8 cellular contexts compared by ENCODE assay signal in the genomic region with DNA sequence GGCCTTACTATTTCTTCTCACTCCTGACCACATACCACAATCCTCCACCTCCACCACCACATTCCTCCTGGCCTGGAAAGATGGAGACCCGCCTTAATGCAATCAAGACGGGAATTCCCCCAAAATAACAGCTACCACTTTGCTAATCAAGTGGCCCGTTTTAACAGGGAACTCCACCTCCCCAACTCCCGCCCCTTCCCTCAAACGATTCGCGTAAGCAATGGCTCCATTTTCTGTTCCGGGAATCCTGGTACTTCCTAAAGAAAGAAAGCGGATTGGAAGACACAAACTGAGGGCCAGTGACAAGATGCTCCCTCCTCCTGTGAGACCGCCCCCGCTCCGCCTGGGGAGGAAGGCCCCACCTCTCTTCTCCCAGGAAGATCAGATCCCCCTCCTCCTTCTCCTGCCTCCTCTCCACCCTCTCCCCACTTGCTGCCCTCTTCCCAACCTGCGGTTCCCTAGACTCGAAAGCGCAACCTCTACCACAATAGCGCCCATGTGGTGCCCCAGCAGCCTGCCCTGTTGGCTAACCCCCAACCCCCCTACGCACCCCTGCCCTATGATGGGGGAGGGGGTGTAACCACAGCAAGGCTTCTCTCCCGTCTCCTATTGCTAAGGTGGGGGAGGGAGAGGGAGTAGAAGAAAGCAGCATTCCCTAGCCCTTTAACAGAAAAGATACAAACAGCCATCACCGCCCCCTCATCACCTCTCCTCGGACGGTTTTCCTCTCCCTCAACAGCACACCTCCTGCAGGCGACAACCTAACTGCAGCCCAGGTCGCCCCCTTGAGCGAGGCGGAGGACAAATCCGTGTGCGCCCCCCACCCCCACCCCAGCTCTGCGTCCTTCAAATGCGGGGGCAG. TPM values are rescaled to one million over a fixed set of nuclear protein-coding genes. Genes with fewer than 3 reads are reported as not detected.
DNase-seq lines count a peak whose midpoint lies in the region; ATAC-seq and TF ChIP-seq lines count a peak whose summit lies in the region.

No MANE protein-coding gene starts in this region.

- peak; percentile 58 for DNase-seq in activated CD4-positive, alpha-beta T cell treated with anti-CD3 and anti-CD28 coated beads for 36 hours
- no peak for DNase-seq in activated CD4-positive, alpha-beta T cell treated with anti-CD3 and anti-CD28 coated beads, Interleukin-2, amount 50 U/mL, for 4 hours
- DNase-seq in NCI-H446 (lab: John Stamatoyannopoulos, UW) (peak; percentile 90 to 92), fibroblast of villous mesenchyme (ENCODE audit: low read depth) (peak; percentile 98), naive B cell (no peak), uterus (peak; percentile 82 to 83)
- peak; percentile 13 for DNase-seq in activated T-helper 1 cell treated with anti-CD3 and anti-CD28 coated beads, Interleukin-12 subunit alpha, Interleukin-12 subunit beta, Interleukin-2, Interleukin-4 antibody, amounts not matched to agents 30 ng/mL and 10 ng/mL and 1 ng/mL, durations not matched to agents 14 hours and 24 hours and 36 hours (ENCODE audit: low spot score)

- POLR2A ChIA-PET in activated CD4-positive, alpha-beta T cell treated with anti-CD3 and anti-CD28 coated beads for 36 hours (lab: Charles Lee) = interaction anchor here (0.5 to 1.4 kb wide), 7 partner anchors 26 to 274 kb away, joined by 3 to 5 read pairs (median 3); partner anchors contain the start of genes FKBP11, KANSL2 and TUBA1A

- CTCF ChIA-PET in activated CD4-positive, alpha-beta T cell treated with anti-CD3 and anti-CD28 coated beads for 36 hours (lab: Charles Lee) = interaction anchor here (0.9 to 4.5 kb wide), 13 partner anchors 12 to 160 kb away, joined by 3 to 20 read pairs (median 4); partner anchors contain the start of genes DDX23 and WNT1

- peaks cover 20% of the 10 kb centered on the region for H3K36me3 Mint-ChIP-seq in activated CD4-positive, alpha-beta T cell treated with anti-CD3 and anti-CD28 coated beads for 36 hours (ENCODE audit: low read depth)
- H3K36me3 Mint-ChIP-seq in activated T-helper 1 cell treated with anti-CD3 and anti-CD28 coated beads, Interleukin-12 subunit alpha, Interleukin-12 subunit beta, Interleukin-2, Interleukin-4 antibody, amounts not matched to agents 30 ng/mL and 10 ng/mL and 1 ng/mL, durations not matched to agents 14 hours and 24 hours and 36 hours (ENCODE audit: low read depth) = peaks cover 25% of the 10 kb centered on the region
- H3K36me3 Mint-ChIP-seq in naive B cell = no peaks in the 10 kb centered on the region

- H3K27me3 ChIP-seq in uterus = no peaks in the 10 kb centered on the region

- H3K9me3 ChIP-seq in uterus = no peaks in the 10 kb centered on the region

- no peaks in the 10 kb centered on the region for H3K27me3 Mint-ChIP-seq in activated CD4-positive, alpha-beta T cell treated with anti-CD3 and anti-CD28 coated beads for 36 hours
- H3K27me3 Mint-ChIP-seq in activated T-helper 1 cell treated with anti-CD3 and anti-CD28 coated beads, Interleukin-12 subunit alpha, Interleukin-12 subunit beta, Interleukin-2, Interleukin-4 antibody, amounts not matched to agents 30 ng/mL and 10 ng/mL and 1 ng/mL, durations not matched to agents 14 hours and 24 hours and 36 hours (ENCODE audit: insufficient read depth) = peaks cover 25% of the 10 kb centered on the region
- peaks cover 4 to 16% (median 11%) of the 10 kb centered on the region in 3 donors for H3K27me3 Mint-ChIP-seq in naive B cell

- peak overlapping the region; percentile 74 for H3K27ac Mint-ChIP-seq in activated CD4-positive, alpha-beta T cell treated with anti-CD3 and anti-CD28 coated beads for 36 hours
- peak overlapping the region; percentile 94 for H3K27ac Mint-ChIP-seq in activated T-helper 1 cell treated with anti-CD3 and anti-CD28 coated beads, Interleukin-12 subunit alpha, Interleukin-12 subunit beta, Interleukin-2, Interleukin-4 antibody, amounts not matched to agents 30 ng/mL and 10 ng/mL and 1 ng/mL, durations not matched to agents 14 hours and 24 hours and 36 hours
- peak overlapping the region; percentile 81 to 93 (median 88) for H3K27ac Mint-ChIP-seq in naive B cell

- H3K4me3 Mint-ChIP-seq in activated CD4-positive, alpha-beta T cell treated with anti-CD3 and anti-CD28 coated beads for 36 hours = peak overlapping the region; percentile 92
- peak overlapping the region; percentile 94 for H3K4me3 Mint-ChIP-seq in activated T-helper 1 cell treated with anti-CD3 and anti-CD28 coated beads, Interleukin-12 subunit alpha, Interleukin-12 subunit beta, Interleukin-2, Interleukin-4 antibody, amounts not matched to agents 30 ng/mL and 10 ng/mL and 1 ng/mL, durations not matched to agents 14 hours and 24 hours and 36 hours
- peak overlapping the region; percentile 94 to 99 (median 96) for H3K4me3 Mint-ChIP-seq in naive B cell

- H3K9me3 Mint-ChIP-seq in activated CD4-positive, alpha-beta T cell treated with anti-CD3 and anti-CD28 coated beads for 36 hours (ENCODE audit: low read depth) = no peaks in the 10 kb centered on the region
- H3K9me3 Mint-ChIP-seq in activated T-helper 1 cell treated with anti-CD3 and anti-CD28 coated beads, Interleukin-12 subunit alpha, Interleukin-12 subunit beta, Interleukin-2, Interleukin-4 antibody, amounts not matched to agents 30 ng/mL and 10 ng/mL and 1 ng/mL, durations not matched to agents 14 hours and 24 hours and 36 hours = no peaks in the 10 kb centered on the region
- no peaks in the 10 kb centered on the region for H3K9me3 Mint-ChIP-seq in naive B cell

- TF ChIP-seq POLR2A in uterus (IDR thresholded peaks at IDR 0.05) = peak; percentile 4 to 28

- ATAC-seq in activated CD4-positive, alpha-beta T cell treated with anti-CD3 and anti-CD28 coated beads for 36 hours = peak; percentile 21
- ATAC-seq in HG02973 (IDR thresholded peaks at IDR 0.05; ENCODE audit: unreplicated experiment) (peak; percentile 17), naive B cell (ENCODE audit: low read depth in 2 of 2) (peak; percentile 15)

- H3K4me3 ChIP-seq in fibroblast of villous mesenchyme (ENCODE audit: low read depth, low read length) (peak overlapping the region; percentile 99), uterus (peak overlapping the region; percentile 77 to 87)

- H3K4me1 ChIP-seq in uterus = no peaks in the 10 kb centered on the region

- peaks cover 23% of the 10 kb centered on the region for H3K4me1 Mint-ChIP-seq in activated CD4-positive, alpha-beta T cell treated with anti-CD3 and anti-CD28 coated beads for 36 hours
- peaks cover 46% of the 10 kb centered on the region for H3K4me1 Mint-ChIP-seq in activated T-helper 1 cell treated with anti-CD3 and anti-CD28 coated beads, Interleukin-12 subunit alpha, Interleukin-12 subunit beta, Interleukin-2, Interleukin-4 antibody, amounts not matched to agents 30 ng/mL and 10 ng/mL and 1 ng/mL, durations not matched to agents 14 hours and 24 hours and 36 hours (ENCODE audit: low read depth)
- H3K4me1 Mint-ChIP-seq in naive B cell = peaks cover 42 to 57% (median 45%) of the 10 kb centered on the region in 3 donors

- TF ChIP-seq CTCF in fibroblast of villous mesenchyme (IDR thresholded peaks at IDR 0.05; ENCODE audit: insufficient read depth, low read depth, low read length) (no peak), uterus (IDR thresholded peaks at IDR 0.05) (peak in 1 of 4 experiments; percentile 11)

- intact Hi-C loops in activated CD4-positive, alpha-beta T cell treated with anti-CD3 and anti-CD28 coated beads for 36 hours (cut with DNase I, micrococcal nuclease) = loop anchor here (1.0 to 5.0 kb wide), 12 partner anchors 21 to 799 kb away; partner anchors contain the start of genes ASB8 (in 1 of the 2), CCNT1 (in 1 of the 2), DDX23 (in 1 of the 2) and FKBP11 (in 1 of the 2)
- intact Hi-C loops in activated T-helper 1 cell treated with anti-CD3 and anti-CD28 coated beads, Interleukin-12 subunit alpha, Interleukin-12 subunit beta, Interleukin-2, Interleukin-4 antibody, amounts not matched to agents 30 ng/mL and 10 ng/mL and 1 ng/mL, durations not matched to agents 14 hours and 24 hours and 36 hours (cut with micrococcal nuclease) = loop anchor here (1.0 kb wide), 6 partner anchors 21 to 175 kb away; partner anchors contain the start of genes DDX23, PRKAG1 and TUBA1B
- intact Hi-C loops in uterus (cut with DNase I; ENCODE audit: low total_unique reads) = no loop called here

- peak overlapping the region; percentile 67 to 77 for H3K27ac ChIP-seq in uterus

- H3K36me3 ChIP-seq in uterus = no peaks in the 10 kb centered on the region

RNA-seq across cellular contexts. Expression of gene ARF3, which starts 0.8 kb away (rescaled TPM):
- total RNA-seq in activated CD4-positive, alpha-beta T cell treated with anti-CD3 and anti-CD28 coated beads for 36 hours = 10 to 100 TPM; 84.7 to 96.1 TPM
- 116 and 117 TPM in 2 replicates for total RNA-seq in activated T-helper 1 cell treated with anti-CD3 and anti-CD28 coated beads, Interleukin-12 subunit alpha, Interleukin-12 subunit beta, Interleukin-2, Interleukin-4 antibody, amounts not matched to agents 30 ng/mL and 10 ng/mL and 1 ng/mL, durations not matched to agents 14 hours and 24 hours and 36 hours
- total RNA-seq in fibroblast of villous mesenchyme (49.3 and 68.2 TPM in 2 replicates), uterus (100 to 1,000 TPM in 1 of 4 donors, 10 to 100 TPM in 2, 1 to 10 TPM in 1; 6.9 to 117 (median 29.7) TPM)
- polyA plus RNA-seq in naive B cell (ENCODE audit: low read depth in 6 of 6) = 10 to 100 TPM; 21.7 to 40.3 (median 25.8) TPM

RNA-seq across cellular contexts. Expression of gene WNT10B, which starts 15.0 kb away (rescaled TPM):
- under 1 TPM; 0.16 to 0.18 TPM for total RNA-seq in activated CD4-positive, alpha-beta T cell treated with anti-CD3 and anti-CD28 coated beads for 36 hours
- total RNA-seq in activated T-helper 1 cell treated with anti-CD3 and anti-CD28 coated beads, Interleukin-12 subunit alpha, Interleukin-12 subunit beta, Interleukin-2, Interleukin-4 antibody, amounts not matched to agents 30 ng/mL and 10 ng/mL and 1 ng/mL, durations not matched to agents 14 hours and 24 hours and 36 hours = 0.13 and 0.37 TPM in 2 replicates
- not detected in 2 replicates for total RNA-seq in fibroblast of villous mesenchyme
- polyA plus RNA-seq in naive B cell (ENCODE audit: low read depth in 6 of 6) = not detected
- under 1 TPM in 1 of 4 donors, not detected in 3; 0.35 TPM for total RNA-seq in uterus

RNA-seq across cellular contexts. Expression of gene WNT1, which starts 21.6 kb away (rescaled TPM):
- total RNA-seq in activated CD4-positive, alpha-beta T cell treated with anti-CD3 and anti-CD28 coated beads for 36 hours = not detected
- 0.21 and 0.24 TPM in 2 replicates for total RNA-seq in activated T-helper 1 cell treated with anti-CD3 and anti-CD28 coated beads, Interleukin-12 subunit alpha, Interleukin-12 subunit beta, Interleukin-2, Interleukin-4 antibody, amounts not matched to agents 30 ng/mL and 10 ng/mL and 1 ng/mL, durations not matched to agents 14 hours and 24 hours and 36 hours
- total RNA-seq in fibroblast of villous mesenchyme = not detected in 2 replicates
- polyA plus RNA-seq in naive B cell (ENCODE audit: low read depth in 6 of 6) = under 1 TPM in 1 of 6 donors, not detected in 5; 0.23 TPM
- total RNA-seq in uterus = not detected

RNA-seq across cellular contexts. Expression of gene FKBP11, which starts 31.2 kb away (rescaled TPM):
- 10 to 100 TPM; 56.8 to 63.8 TPM for total RNA-seq in activated CD4-positive, alpha-beta T cell treated with anti-CD3 and anti-CD28 coated beads for 36 hours
- total RNA-seq in activated T-helper 1 cell treated with anti-CD3 and anti-CD28 coated beads, Interleukin-12 subunit alpha, Interleukin-12 subunit beta, Interleukin-2, Interleukin-4 antibody, amounts not matched to agents 30 ng/mL and 10 ng/mL and 1 ng/mL, durations not matched to agents 14 hours and 24 hours and 36 hours = 62.7 and 67.9 TPM in 2 replicates
- total RNA-seq in fibroblast of villous mesenchyme = 21.9 and 25.5 TPM in 2 replicates
- 10 to 100 TPM; 29.3 to 35.6 (median 32.7) TPM for polyA plus RNA-seq in naive B cell (ENCODE audit: low read depth in 6 of 6)
- 10 to 100 TPM in 1 of 4 donors, 1 to 10 TPM in 3; 1.2 to 22.0 (median 5.5) TPM for total RNA-seq in uterus

RNA-seq across cellular contexts. Expression of gene DDN, which starts 42.7 kb away (rescaled TPM):
- under 1 TPM; 0.48 to 0.61 TPM for total RNA-seq in activated CD4-positive, alpha-beta T cell treated with anti-CD3 and anti-CD28 coated beads for 36 hours
- total RNA-seq in activated T-helper 1 cell treated with anti-CD3 and anti-CD28 coated beads, Interleukin-12 subunit alpha, Interleukin-12 subunit beta, Interleukin-2, Interleukin-4 antibody, amounts not matched to agents 30 ng/mL and 10 ng/mL and 1 ng/mL, durations not matched to agents 14 hours and 24 hours and 36 hours = 0.78 and 1.1 TPM in 2 replicates
- total RNA-seq in fibroblast of villous mesenchyme (under 0.01 and 0.32 TPM in 2 replicates), uterus (under 1 TPM in 1 of 4 donors, not detected in 3; 0.18 TPM)
- under 1 TPM in 5 of 6 donors, not detected in 1; 0.12 to 0.52 (median 0.20) TPM for polyA plus RNA-seq in naive B cell (ENCODE audit: low read depth in 6 of 6)

Comparison
In these comparisons a context has a peak if more than half of its experiments do, and no peak if none do; other contexts are left out.
1. DNase-seq: peak in activated CD4-positive, alpha-beta T cell treated with anti-CD3 and anti-CD28 coated beads for 36 hours (single experiment), NCI-H446 (2 of 2), activated T-helper 1 cell treated with anti-CD3 and anti-CD28 coated beads, Interleukin-12 subunit alpha, Interleukin-12 subunit beta, Interleukin-2, Interleukin-4 antibody, amounts not matched to agents 30 ng/mL and 10 ng/mL and 1 ng/mL, durations not matched to agents 14 hours and 24 hours and 36 hours (single experiment), fibroblast of villous mesenchyme (single experiment) and uterus (2 of 2); none in activated CD4-positive, alpha-beta T cell treated with anti-CD3 and anti-CD28 coated beads, Interleukin-2, amount 50 U/mL, for 4 hours (0 of 2) and naive B cell (single experiment).
2. Peak in every context shown above with its lines, with median percentiles within 50 percentile points of each other: ATAC-seq, H3K27ac Mint-ChIP-seq and H3K4me3 Mint-ChIP-seq.